Comparison of ENCODE assay signal across 20 cellular contexts in the genomic region with DNA sequence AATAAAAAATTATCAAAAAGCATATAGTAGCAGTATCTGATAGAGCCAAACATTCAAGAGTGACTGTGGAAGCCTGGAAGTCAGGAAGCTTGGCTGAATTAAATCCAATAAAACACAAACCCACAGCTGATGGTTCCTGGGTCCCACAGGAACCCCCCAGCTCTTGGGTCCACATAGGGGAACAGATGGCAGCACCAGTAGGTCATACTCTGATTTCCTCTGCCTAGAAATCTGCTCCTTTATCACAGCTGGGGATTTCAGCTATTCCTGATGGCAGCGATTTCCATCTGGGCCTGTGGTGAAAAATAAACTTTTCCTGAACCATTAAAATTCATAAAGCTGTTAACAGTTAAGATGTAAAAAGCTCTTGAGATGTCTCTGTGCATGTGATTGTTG.
"Had no signal": no experiment of that assay in that cellular context is flagged by ENCODE, and none has a peak within 500 bp of the region (broad histone marks: within the 10 kb centered on the region; RNA-seq: fewer than 3 reads in every experiment).

No MANE protein-coding gene starts in this region.

- DNase-seq: activated CD4-positive, alpha-beta memory T cell treated with anti-CD3 and anti-CD28 coated beads, Interleukin-2, amount 10 ng/mL, durations not matched to agents 7 days and 5 days; activated CD4-positive, alpha-beta T cell treated with anti-CD3 and anti-CD28 coated beads, Interleukin-2, amount 10 ng/mL, durations not matched to agents 24 days and 14 days; activated gamma-delta T cell; activated T-cell treated with anti-CD3 and anti-CD28 coated beads for 4 hours; effector CD4-positive, alpha-beta T cell; erythroblast; foreskin melanocyte; left lung; retina; stomach; transverse colon had no signal

- H3K27ac Mint-ChIP-seq: activated CD4-positive, alpha-beta memory T cell treated with anti-CD3 and anti-CD28 coated beads, Interleukin-2, amount 10 ng/mL, durations not matched to agents 7 days and 5 days; activated CD4-positive, alpha-beta T cell treated with anti-CD3 and anti-CD28 coated beads, Interleukin-2, amount 10 ng/mL, durations not matched to agents 24 days and 14 days; activated naive CD4-positive, alpha-beta T cell treated with anti-CD3 and anti-CD28 coated beads, Interleukin-2, amount 50 U/mL, for 24 hours; dendritic cell treated with granulocyte-macrophage colony-stimulating factor and Interleukin-4, amounts not matched to agents 40 ng/mL and 50 ng/mL, for 4 days; mesothelial cell of epicardium; natural killer cell treated with Interleukin-12 subunit alpha and Interleukin-12 subunit beta and Interleukin-15 and Interleukin-18, amount 100 ng/mL, for 72 hours; progenitor cell of endocrine pancreas; stimulated activated memory B cell treated with anti-CD40 and anti-IgM and Interleukin-4, amounts not matched to agents 10 μg/mL and 1 μg/mL and 100 μg/mL, for 72 hours had no signal

- H3K4me3 Mint-ChIP-seq: activated CD4-positive, alpha-beta memory T cell treated with anti-CD3 and anti-CD28 coated beads, Interleukin-2, amount 10 ng/mL, durations not matched to agents 7 days and 5 days; activated CD4-positive, alpha-beta T cell treated with anti-CD3 and anti-CD28 coated beads, Interleukin-2, amount 10 ng/mL, durations not matched to agents 24 days and 14 days; activated naive CD4-positive, alpha-beta T cell treated with anti-CD3 and anti-CD28 coated beads, Interleukin-2, amount 50 U/mL, for 24 hours; brain; dendritic cell treated with granulocyte-macrophage colony-stimulating factor and Interleukin-4, amounts not matched to agents 40 ng/mL and 50 ng/mL, for 4 days; mesothelial cell of epicardium; natural killer cell treated with Interleukin-12 subunit alpha and Interleukin-12 subunit beta and Interleukin-15 and Interleukin-18, amount 100 ng/mL, for 72 hours; stimulated activated memory B cell treated with anti-CD40 and anti-IgM and Interleukin-4, amounts not matched to agents 10 μg/mL and 1 μg/mL and 100 μg/mL, for 72 hours had no signal

- H3K27me3 Mint-ChIP-seq: activated CD4-positive, alpha-beta memory T cell treated with anti-CD3 and anti-CD28 coated beads, Interleukin-2, amount 10 ng/mL, durations not matched to agents 7 days and 5 days; activated CD4-positive, alpha-beta T cell treated with anti-CD3 and anti-CD28 coated beads, Interleukin-2, amount 10 ng/mL, durations not matched to agents 24 days and 14 days; dendritic cell treated with granulocyte-macrophage colony-stimulating factor and Interleukin-4, amounts not matched to agents 40 ng/mL and 50 ng/mL, for 4 days; stimulated activated memory B cell treated with anti-CD40 and anti-IgM and Interleukin-4, amounts not matched to agents 10 μg/mL and 1 μg/mL and 100 μg/mL, for 72 hours had no signal

- H3K36me3 ChIP-seq: left lung, stomach, transverse colon had no signal

- H3K36me3 Mint-ChIP-seq: activated naive CD4-positive, alpha-beta T cell treated with anti-CD3 and anti-CD28 coated beads, Interleukin-2, amount 50 U/mL, for 24 hours; brain; mesothelial cell of epicardium; natural killer cell treated with Interleukin-12 subunit alpha and Interleukin-12 subunit beta and Interleukin-15 and Interleukin-18, amount 100 ng/mL, for 72 hours; stimulated activated memory B cell treated with anti-CD40 and anti-IgM and Interleukin-4, amounts not matched to agents 10 μg/mL and 1 μg/mL and 100 μg/mL, for 72 hours had no signal

- H2AFZ ChIP-seq: hepatocyte had no signal

- H3K4me3 ChIP-seq: hepatocyte, left lung, stomach, transverse colon had no signal

- H3K9me3 Mint-ChIP-seq: activated CD4-positive, alpha-beta memory T cell treated with anti-CD3 and anti-CD28 coated beads, Interleukin-2, amount 10 ng/mL, durations not matched to agents 7 days and 5 days; activated CD4-positive, alpha-beta T cell treated with anti-CD3 and anti-CD28 coated beads, Interleukin-2, amount 10 ng/mL, durations not matched to agents 24 days and 14 days; activated naive CD4-positive, alpha-beta T cell treated with anti-CD3 and anti-CD28 coated beads, Interleukin-2, amount 50 U/mL, for 24 hours; brain; dendritic cell treated with granulocyte-macrophage colony-stimulating factor and Interleukin-4, amounts not matched to agents 40 ng/mL and 50 ng/mL, for 4 days; mesothelial cell of epicardium; natural killer cell treated with Interleukin-12 subunit alpha and Interleukin-12 subunit beta and Interleukin-15 and Interleukin-18, amount 100 ng/mL, for 72 hours; stimulated activated memory B cell treated with anti-CD40 and anti-IgM and Interleukin-4, amounts not matched to agents 10 μg/mL and 1 μg/mL and 100 μg/mL, for 72 hours had no signal

- H3K9me3 ChIP-seq: left lung, stomach, transverse colon had no signal

- H3K4me2 ChIP-seq: hepatocyte had no signal

- H3K27me3 ChIP-seq: hepatocyte, left lung, stomach, transverse colon had no signal

- H3K27ac ChIP-seq: hepatocyte, left lung, stomach, transverse colon had no signal

- H3K4me1 ChIP-seq: left lung had no signal

- ATAC-seq: activated CD4-positive, CD25-positive, alpha-beta regulatory T cell treated with anti-CD3 and anti-CD28 coated beads, Interleukin-2, amount 50 U/mL, for 24 hours; natural killer cell treated with Interleukin-12 subunit alpha and Interleukin-12 subunit beta and Interleukin-15 and Interleukin-18, amount 100 ng/mL, for 72 hours; stimulated activated memory B cell treated with anti-CD40 and anti-IgM and Interleukin-4, amounts not matched to agents 10 μg/mL and 1 μg/mL and 100 μg/mL, for 72 hours had no signal

- H3K4me1 Mint-ChIP-seq: activated CD4-positive, alpha-beta memory T cell treated with anti-CD3 and anti-CD28 coated beads, Interleukin-2, amount 10 ng/mL, durations not matched to agents 7 days and 5 days; activated CD4-positive, alpha-beta T cell treated with anti-CD3 and anti-CD28 coated beads, Interleukin-2, amount 10 ng/mL, durations not matched to agents 24 days and 14 days; activated naive CD4-positive, alpha-beta T cell treated with anti-CD3 and anti-CD28 coated beads, Interleukin-2, amount 50 U/mL, for 24 hours; stimulated activated memory B cell treated with anti-CD40 and anti-IgM and Interleukin-4, amounts not matched to agents 10 μg/mL and 1 μg/mL and 100 μg/mL, for 72 hours had no signal
